Comparison of ENCODE assay signal across 9 cellular contexts in the genomic region with DNA sequence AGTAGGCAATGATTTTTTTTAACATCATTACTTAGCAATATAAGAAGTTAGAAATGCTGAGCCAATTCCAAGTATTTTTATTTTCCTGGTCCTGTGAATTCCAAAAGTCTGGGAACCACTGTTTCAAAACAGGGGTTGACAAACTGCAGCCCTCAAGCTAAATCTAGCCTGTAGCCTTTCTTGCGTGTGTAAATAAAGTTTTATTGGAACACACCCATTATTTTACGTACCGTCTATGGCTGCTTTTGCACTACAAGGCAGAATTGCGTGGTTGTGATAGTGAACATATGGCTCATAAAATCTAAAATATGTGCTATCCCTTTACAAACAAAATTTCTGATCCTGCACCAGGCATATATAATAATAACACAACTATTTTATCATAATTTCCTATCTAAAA.
"Had no signal": no experiment of that assay in that cellular context is flagged by ENCODE, and none has a peak within 500 bp of the region (broad histone marks: within the 10 kb centered on the region; RNA-seq: fewer than 3 reads in every experiment).

No MANE protein-coding gene starts in this region.

- H3K9me3 Mint-ChIP-seq: HFFc6, IgD-negative memory B cell had no signal

- H3K9ac ChIP-seq: GM23248 had no signal

- ATAC-seq: HCT116, HepG2 had no signal

- H3K27me3 Mint-ChIP-seq: IgD-negative memory B cell had no signal

- H3K27ac ChIP-seq: GM23248, HL-60 had no signal

- H3K4me3 ChIP-seq: GM23248, HAP-1 had no signal

- DNase-seq: GM23248, GOT3, H7, HFFc6 had no signal

- H3K36me3 ChIP-seq: HAP-1 had no signal

- H3K4me3 Mint-ChIP-seq: HFFc6, IgD-negative memory B cell had no signal

- H3K27ac Mint-ChIP-seq: HFFc6, IgD-negative memory B cell had no signal

- H2AFZ ChIP-seq: GM23248 had no signal

- H3K9me3 ChIP-seq: HAP-1 had no signal

- FAIRE-seq: HepG2 had no signal
